In genomic region chr3:129656659-129657247, GRCh38 we compare ENCODE assay signal across 18 cellular contexts. TPM values are rescaled to one million over a fixed set of nuclear protein-coding genes. Genes with fewer than 3 reads are reported as not detected.
DNase-seq lines count a peak whose midpoint lies in the region; ATAC-seq and TF ChIP-seq lines count a peak whose summit lies in the region.
"Had no signal": no experiment of that assay in that cellular context is flagged by ENCODE, and none has a peak within 500 bp of the region (broad histone marks: within the 10 kb centered on the region; RNA-seq: fewer than 3 reads in every experiment).

No MANE protein-coding gene starts in this region.

- WGBS in IMR-90 (ENCODE audit: extremely low coverage in 2 of 2, insufficient read length in 1 of 2), 2 experiments: no CpG with 5 or more reads among the region's 5 CpGs

- intact Hi-C loops in IMR-90 (cut with micrococcal nuclease): no loop called here

- peak overlapping the region; percentile 20; the same call in 1 of the 2 replicates for H3K4me2 ChIP-seq in IMR-90 (ENCODE audit: low read depth, low read length)

- H3K4me1 ChIP-seq in IMR-90 (ENCODE audit: control insufficient read depth, insufficient read depth, low read length): peaks cover 29% of the 10 kb centered on the region

- peak overlapping the region; percentile 70 for H4K91ac ChIP-seq in IMR-90 (ENCODE audit: insufficient read depth, low read depth, low read length)

- no peaks in the 10 kb centered on the region for H3K27me3 ChIP-seq in IMR-90 (ENCODE audit: control insufficient read depth, insufficient read depth, low read length)

- no peak overlapping the region for H2BK5ac ChIP-seq in IMR-90 (ENCODE audit: low read depth, low read length, poor library complexity, severe bottlenecking)

- H3K36me3 ChIP-seq in IMR-90 (ENCODE audit: control insufficient read depth, insufficient read depth, low read length): no peaks in the 10 kb centered on the region

- H3K9me1 ChIP-seq in IMR-90 (ENCODE audit: insufficient read depth, low read length): 0 out of 2 replicates have a peak, but pooled peaks cover 2% of the 10 kb centered on the region

- TF ChIP-seq CTCF in IMR-90 (conservative IDR thresholded peaks at IDR 0.05; ENCODE audit: low read depth, low read length) (no peak), chondrocyte (IDR thresholded peaks at IDR 0.05) (no peak), mesothelial cell of epicardium (IDR thresholded peaks at IDR 0.05; ENCODE audit: unreplicated experiment) (no peak)

- no TSS peak for BruUV-seq in IMR-90 (replicated peaks; lab: Mats Ljungman, UMichigan)

- H3K4me3 ChIP-seq in IMR-90 (ENCODE audit: insufficient read depth, low read depth, low read length): no peak overlapping the region
- H3K4me3 ChIP-seq: lung had no signal

- H2AK9ac ChIP-seq in IMR-90 (replicated peaks; ENCODE audit: low read depth, low read length, poor library complexity): no peak overlapping the region

- dilution Hi-C loops in IMR-90 (cut with HindIII; ENCODE audit: low sequenced_read_pairs, unreplicated experiment): no loop called here

- in situ Hi-C loops in IMR-90 (cut with MboI; ENCODE audit: low sequenced_read_pairs): loop anchor here (10.0 kb wide), 1 partner anchor 278 kb away; no protein-coding TSS in a partner anchor

- no peak for DNase-seq in IMR-90
- DNase-seq in chondrocyte (ENCODE audit: low spot score): no peak
- DNase-seq in mesothelial cell of epicardium (ENCODE audit: low spot score in 2 of 2, unreplicated experiment in 2 of 2): no peak
- DNase-seq in stimulated activated effector memory CD8-positive, alpha-beta T cell treated with anti-CD3 and anti-CD28 coated beads, Interleukin-12 subunit alpha, Interleukin-12 subunit beta, amount 100 ng/mL, for 72 hours (ENCODE audit: low spot score in 2 of 2): no peak
- DNase-seq in DMS 273 (lab: John Stamatoyannopoulos, UW; ENCODE audit: unreplicated experiment): no peak
- no peak for DNase-seq in activated CD4-positive, alpha-beta T cell treated with anti-CD3 and anti-CD28 coated beads, Interleukin-2, amount 50 U/mL, for 4 hours
- DNase-seq: activated CD4-positive, alpha-beta memory T cell treated with anti-CD3 and anti-CD28 coated beads, Interleukin-2, amount 10 ng/mL, durations not matched to agents 7 days and 5 days; activated T-cell treated with anti-CD3 and anti-CD28 coated beads, Interleukin-2, amount 50 U/mL, for 48 hours; NCI-H1694; right cardiac atrium; stimulated activated CD4-positive, alpha-beta T cell treated with anti-CD3 and anti-CD28 coated beads, Interleukin-1b, Interleukin-23, amount 100 ng/mL, for 48 hours; T-helper 1 cell had no signal

- no peaks in the 10 kb centered on the region for H3K27me3 Mint-ChIP-seq in chondrocyte (ENCODE audit: low read depth)
- no peaks in the 10 kb centered on the region for H3K27me3 Mint-ChIP-seq in mesothelial cell of epicardium (ENCODE audit: low read depth)
- H3K27me3 Mint-ChIP-seq: activated CD4-positive, alpha-beta memory T cell treated with anti-CD3 and anti-CD28 coated beads, Interleukin-2, amount 10 ng/mL, durations not matched to agents 7 days and 5 days; activated naive CD8-positive, alpha-beta T cell; B cell; dendritic cell treated with granulocyte-macrophage colony-stimulating factor and Interleukin-4, amounts not matched to agents 40 ng/mL and 50 ng/mL, for 4 days had no signal

- H3K4ac ChIP-seq in IMR-90 (ENCODE audit: low read depth, low read length): peak overlapping the region; percentile 38; the same call in 1 of the 2 replicates

- CTCF ChIA-PET in IMR-90 (lab: Yijun Ruan, JAX): interaction anchor here (0.5 to 1.0 kb wide), 2 partner anchors 129 to 168 kb away, joined by 3 read pairs; partner anchors contain the start of gene RHO

- no peak overlapping the region for H2AFZ ChIP-seq in IMR-90 (replicated peaks; ENCODE audit: low read length, poor library complexity)

- 0 out of 2 replicates have a peak, but pooled peaks cover under 1% of the 10 kb centered on the region for H4K20me1 ChIP-seq in IMR-90 (ENCODE audit: insufficient read depth, low read length)

- peak overlapping the region; percentile 52 for H2BK20ac ChIP-seq in IMR-90 (ENCODE audit: low read depth, low read length)

- peak overlapping the region; percentile 79; the same call in 1 of the 2 replicates for H3K18ac ChIP-seq in IMR-90 (ENCODE audit: low read depth, low read length)

- no peak overlapping the region for H3K56ac ChIP-seq in IMR-90 (ENCODE audit: extremely low read depth, insufficient read depth, low read length)

- H2AK5ac ChIP-seq in IMR-90 (ENCODE audit: low read depth, low read length): no peak overlapping the region

- peaks cover 0 to 10% of the 10 kb centered on the region in 2 experiments; a peak in 1 of 4 replicates for H3K79me1 ChIP-seq in IMR-90 (ENCODE audit: low read depth in 1 of 2, low read length in 2 of 2)

- peak overlapping the region; percentile 5 for H3K14ac ChIP-seq in IMR-90 (replicated peaks; ENCODE audit: low read depth, low read length)

- 0 out of 2 replicates have a peak overlapping the region, but pooled peaks have one; percentile 26 for H2BK120ac ChIP-seq in IMR-90 (ENCODE audit: low read depth, low read length)

- H3K4me3 Mint-ChIP-seq in chondrocyte (ENCODE audit: unreplicated experiment) (peak overlapping the region; percentile 44), mesothelial cell of epicardium (no peak overlapping the region)
- H3K4me3 Mint-ChIP-seq in stimulated activated effector memory CD8-positive, alpha-beta T cell treated with anti-CD3 and anti-CD28 coated beads, Interleukin-12 subunit alpha, Interleukin-12 subunit beta, amount 100 ng/mL, for 72 hours: no peak overlapping the region
- H3K4me3 Mint-ChIP-seq: activated CD4-positive, alpha-beta memory T cell treated with anti-CD3 and anti-CD28 coated beads, Interleukin-2, amount 10 ng/mL, durations not matched to agents 7 days and 5 days; activated naive CD8-positive, alpha-beta T cell; B cell; dendritic cell treated with granulocyte-macrophage colony-stimulating factor and Interleukin-4, amounts not matched to agents 40 ng/mL and 50 ng/mL, for 4 days had no signal

- no peak for TF ChIP-seq RAD21 in IMR-90 (IDR thresholded peaks at IDR 0.05; ENCODE audit: low read length)

- H4K5ac ChIP-seq in IMR-90 (ENCODE audit: low read depth, low read length): peak overlapping the region; percentile 85; the same call in 1 of the 2 replicates

- no peak overlapping the region for H3K27ac ChIP-seq in IMR-90 (ENCODE audit: insufficient read depth, low read length)
- H3K27ac ChIP-seq: VCaP had no signal

- H3K9ac ChIP-seq in IMR-90 (ENCODE audit: low read depth, low read length): no peak overlapping the region

- H4K8ac ChIP-seq in IMR-90 (ENCODE audit: low read depth in 2 of 2, low read length in 2 of 2): peak overlapping the region in 1 of 2 experiments; percentile 44; a peak in 2 of 4 replicates

- ATAC-seq in IMR-90 (ENCODE audit: low read depth): no peak
- ATAC-seq in stimulated activated effector memory CD8-positive, alpha-beta T cell treated with anti-CD3 and anti-CD28 coated beads, Interleukin-12 subunit alpha, Interleukin-12 subunit beta, amount 100 ng/mL, for 72 hours: no peak
- ATAC-seq in HG03442 (IDR thresholded peaks at IDR 0.05; ENCODE audit: unreplicated experiment): no peak

- H3K36me3 Mint-ChIP-seq in chondrocyte (ENCODE audit: low read depth): peaks cover 2% of the 10 kb centered on the region
- H3K36me3 Mint-ChIP-seq in mesothelial cell of epicardium: peaks cover 4% of the 10 kb centered on the region
- H3K36me3 Mint-ChIP-seq in stimulated activated effector memory CD8-positive, alpha-beta T cell treated with anti-CD3 and anti-CD28 coated beads, Interleukin-12 subunit alpha, Interleukin-12 subunit beta, amount 100 ng/mL, for 72 hours: no peaks in the 10 kb centered on the region

- H3K4me1 Mint-ChIP-seq in chondrocyte (ENCODE audit: low read depth) (peaks cover 72% of the 10 kb centered on the region), mesothelial cell of epicardium (peaks cover 29% of the 10 kb centered on the region)
- H3K4me1 Mint-ChIP-seq in stimulated activated effector memory CD8-positive, alpha-beta T cell treated with anti-CD3 and anti-CD28 coated beads, Interleukin-12 subunit alpha, Interleukin-12 subunit beta, amount 100 ng/mL, for 72 hours: peaks cover 8% of the 10 kb centered on the region

- no peaks in the 10 kb centered on the region for H3K9me3 Mint-ChIP-seq in chondrocyte (ENCODE audit: low read depth)
- no peaks in the 10 kb centered on the region for H3K9me3 Mint-ChIP-seq in mesothelial cell of epicardium
- no peaks in the 10 kb centered on the region for H3K9me3 Mint-ChIP-seq in stimulated activated effector memory CD8-positive, alpha-beta T cell treated with anti-CD3 and anti-CD28 coated beads, Interleukin-12 subunit alpha, Interleukin-12 subunit beta, amount 100 ng/mL, for 72 hours
- H3K9me3 Mint-ChIP-seq: activated CD4-positive, alpha-beta memory T cell treated with anti-CD3 and anti-CD28 coated beads, Interleukin-2, amount 10 ng/mL, durations not matched to agents 7 days and 5 days; dendritic cell treated with granulocyte-macrophage colony-stimulating factor and Interleukin-4, amounts not matched to agents 40 ng/mL and 50 ng/mL, for 4 days had no signal

- TF ChIP-seq POLR2A in IMR-90 (IDR thresholded peaks at IDR 0.05; ENCODE audit: low read depth, low read length): no peak

- H3K27ac Mint-ChIP-seq in chondrocyte (ENCODE audit: unreplicated experiment): peak overlapping the region; percentile 87
- H3K27ac Mint-ChIP-seq in mesothelial cell of epicardium: peak overlapping the region; percentile 41
- H3K27ac Mint-ChIP-seq in stimulated activated effector memory CD8-positive, alpha-beta T cell treated with anti-CD3 and anti-CD28 coated beads, Interleukin-12 subunit alpha, Interleukin-12 subunit beta, amount 100 ng/mL, for 72 hours: peak overlapping the region; percentile 5
- H3K27ac Mint-ChIP-seq: activated CD4-positive, alpha-beta memory T cell treated with anti-CD3 and anti-CD28 coated beads, Interleukin-2, amount 10 ng/mL, durations not matched to agents 7 days and 5 days; activated naive CD8-positive, alpha-beta T cell; B cell; dendritic cell treated with granulocyte-macrophage colony-stimulating factor and Interleukin-4, amounts not matched to agents 40 ng/mL and 50 ng/mL, for 4 days had no signal

- H3K23ac ChIP-seq in IMR-90 (ENCODE audit: low read depth, low read length): peak overlapping the region; percentile 2; the same call in 1 of the 2 replicates

- no peaks in the 10 kb centered on the region for H3K9me3 ChIP-seq in IMR-90 (ENCODE audit: control insufficient read depth, insufficient read depth, low read length)

- POLR2A ChIA-PET in IMR-90 (lab: Charles Lee; ENCODE audit: unreplicated experiment): no interaction called here

- peak overlapping the region; percentile 45; the same call in 1 of the 3 replicates for H2BK15ac ChIP-seq in IMR-90 (ENCODE audit: low read depth, low read length)

TF ChIP-seq in IMR-90, 13 proteins besides CTCF, POLR2A, EP300 and RAD21 (continues in another document):
- TF ChIP-seq MAZ (IDR thresholded peaks at IDR 0.05; ENCODE audit: borderline replicate concordance, low read depth, low read length) (no peak), SMC3 (IDR thresholded peaks at IDR 0.05; ENCODE audit: low read depth, low read length) (no peak)

RNA-seq across cellular contexts. Expression of gene PLXND1, which starts 50.3 kb away (rescaled TPM):
- 19.2 and 22.5 TPM in 2 replicates for total RNA-seq in IMR-90 (2012; rRNA removed)
- polyA plus RNA-seq in IMR-90 (2012; rRNA removed): 64.5 and 67.1 TPM in 2 replicates
- 51.4 and 55.1 TPM in 2 replicates for polyA plus RNA-seq in IMR-90 (2012; cell fraction: cytosol; rRNA removed)
- polyA plus RNA-seq in IMR-90 (2012; cell fraction: nucleus; rRNA removed; ENCODE audit: low replicate concordance): 117 and 164 TPM in 2 replicates
- 267 to 284 TPM (median 270 TPM) in 3 replicates for total RNA-seq in chondrocyte
- 53.9 to 60.6 TPM (median 54.7 TPM) in 3 replicates for total RNA-seq in mesothelial cell of epicardium

Comparison
In these comparisons a context has a peak if more than half of its experiments do, and no peak if none do; other contexts are left out.
1. H3K27ac Mint-ChIP-seq: peak in every context shown above with its lines; median percentile 87 in chondrocyte; 41 in mesothelial cell of epicardium; 5 in stimulated activated effector memory CD8-positive, alpha-beta T cell treated with anti-CD3 and anti-CD28 coated beads, Interleukin-12 subunit alpha, Interleukin-12 subunit beta, amount 100 ng/mL, for 72 hours.